Comparison of ENCODE assay signal across 10 cellular contexts in genomic region chr10:32348297-32349198, GRCh38. TPM values are rescaled to one million over a fixed set of nuclear protein-coding genes. Genes with fewer than 3 reads are reported as not detected.
A peak's percentile ranks its signal among the peaks of the same experiment; 100 is the strongest.
DNase-seq lines count a peak whose midpoint lies in the region; ATAC-seq, FAIRE-seq and TF ChIP-seq lines count a peak whose summit lies in the region.
"Had no signal": no experiment of that assay in that cellular context is flagged by ENCODE, and none has a peak within 500 bp of the region (broad histone marks: within the 10 kb centered on the region; RNA-seq: fewer than 3 reads in every experiment).

No MANE protein-coding gene starts in this region.

- peaks cover 81% of the 10 kb centered on the region for H3K4me1 ChIP-seq in left ventricle myocardium inferior
- H3K4me1 ChIP-seq in lower lobe of right lung = peaks cover 71% of the 10 kb centered on the region

- H3K27ac Mint-ChIP-seq in activated T-helper 17 cell treated with anti-CD3 and anti-CD28 coated beads, Interleukin-2, amount 50 U/mL, for 72 hours = peak overlapping the region; percentile 97
- peak overlapping the region; percentile 99 for H3K27ac Mint-ChIP-seq in type B pancreatic cell

- no peak for DNase-seq in left ventricle myocardium inferior
- no peak for DNase-seq in left ventricle myocardium superior
- no peak for DNase-seq in lower lobe of right lung
- no peak for DNase-seq in type B pancreatic cell (ENCODE audit: extremely low spot score, unreplicated experiment)
- DNase-seq in urothelium cell line (ENCODE audit: low spot score) = no peak
- DNase-seq: COR-L47, pancreas had no signal

- H3K4me3 Mint-ChIP-seq in activated T-helper 17 cell treated with anti-CD3 and anti-CD28 coated beads, Interleukin-2, amount 50 U/mL, for 72 hours = peak overlapping the region; percentile 95
- H3K4me3 Mint-ChIP-seq in type B pancreatic cell = peak overlapping the region; percentile 78

- H3K36me3 Mint-ChIP-seq in activated T-helper 17 cell treated with anti-CD3 and anti-CD28 coated beads, Interleukin-2, amount 50 U/mL, for 72 hours (ENCODE audit: low read depth) = peaks cover 47% of the 10 kb centered on the region
- peaks cover 13% of the 10 kb centered on the region for H3K36me3 Mint-ChIP-seq in type B pancreatic cell

- H3K36me3 ChIP-seq in left ventricle myocardium inferior (peaks cover 8% of the 10 kb centered on the region), lower lobe of right lung (peaks cover 11% of the 10 kb centered on the region)
- H3K36me3 ChIP-seq: pancreas had no signal

- H3K27me3 Mint-ChIP-seq in activated T-helper 17 cell treated with anti-CD3 and anti-CD28 coated beads, Interleukin-2, amount 50 U/mL, for 72 hours = no peaks in the 10 kb centered on the region
- no peaks in the 10 kb centered on the region for H3K27me3 Mint-ChIP-seq in type B pancreatic cell

- H3K9me3 ChIP-seq in left ventricle myocardium inferior (replicated peaks) (no peaks in the 10 kb centered on the region), lower lobe of right lung (no peaks in the 10 kb centered on the region)
- H3K9me3 ChIP-seq: pancreas had no signal

- peaks cover 43% of the 10 kb centered on the region for H3K4me1 Mint-ChIP-seq in activated T-helper 17 cell treated with anti-CD3 and anti-CD28 coated beads, Interleukin-2, amount 50 U/mL, for 72 hours
- H3K4me1 Mint-ChIP-seq in type B pancreatic cell (ENCODE audit: unreplicated experiment) = peaks cover 46% of the 10 kb centered on the region

- TF ChIP-seq CTCF in left ventricle myocardium inferior (IDR thresholded peaks at IDR 0.05; ENCODE audit: borderline replicate concordance) (no peak), lower lobe of right lung (IDR thresholded peaks at IDR 0.05) (no peak), type B pancreatic cell (conservative IDR thresholded peaks at IDR 0.05) (no peak)

- peak overlapping the region; percentile 100 for H3K27ac ChIP-seq in left ventricle myocardium inferior (replicated peaks)
- H3K27ac ChIP-seq in lower lobe of right lung = peak overlapping the region; percentile 8

- no peaks in the 10 kb centered on the region for H3K9me3 Mint-ChIP-seq in activated T-helper 17 cell treated with anti-CD3 and anti-CD28 coated beads, Interleukin-2, amount 50 U/mL, for 72 hours
- peaks cover 5% of the 10 kb centered on the region for H3K9me3 Mint-ChIP-seq in type B pancreatic cell

- no peaks in the 10 kb centered on the region for H3K27me3 ChIP-seq in left ventricle myocardium inferior (ENCODE audit: low read depth)
- H3K27me3 ChIP-seq in lower lobe of right lung (ENCODE audit: low read depth) = no peaks in the 10 kb centered on the region
- H3K27me3 ChIP-seq: pancreas had no signal

- ATAC-seq in left ventricle myocardium superior (no peak), lower lobe of right lung (no peak), HG02870 (IDR thresholded peaks at IDR 0.05; ENCODE audit: unreplicated experiment) (no peak), GM21515 (IDR thresholded peaks at IDR 0.05; ENCODE audit: unreplicated experiment) (no peak)
- no peak for ATAC-seq in activated T-helper 17 cell treated with anti-CD3 and anti-CD28 coated beads, Interleukin-2, amount 50 U/mL, for 72 hours (replicated peaks)
- ATAC-seq: pancreas had no signal

- H3K4me3 ChIP-seq in left ventricle myocardium inferior (peak overlapping the region; percentile 95), lower lobe of right lung (no peak overlapping the region)

- FAIRE-seq in urothelium cell line (lab: Jason Lieb, UNC) = no peak
- FAIRE-seq: pancreas had no signal

- intact Hi-C loops in left ventricle myocardium inferior (cut with micrococcal nuclease) (loop anchor here (5.0 kb wide), 1 partner anchor 91 kb away; no protein-coding TSS in a partner anchor), left ventricle myocardium superior (cut with micrococcal nuclease) (loop anchor here (5.0 kb wide), 1 partner anchor 91 kb away; no protein-coding TSS in a partner anchor), lower lobe of right lung (cut with DNase I) (no loop called here)

RNA-seq across cellular contexts. Expression of gene EPC1, which starts 1.6 kb away (rescaled TPM):
- 17.0 TPM for total RNA-seq in left ventricle myocardium inferior
- total RNA-seq in left ventricle myocardium superior = 18.6 TPM
- total RNA-seq in activated T-helper 17 cell treated with anti-CD3 and anti-CD28 coated beads, Interleukin-2, amount 50 U/mL, for 72 hours = 10 to 100 TPM; 36.3 to 40.4 TPM
- 40.3 TPM for total RNA-seq in lower lobe of right lung
- 42.4 and 47.1 TPM in 2 replicates for total RNA-seq in type B pancreatic cell (ENCODE audit: low replicate concordance)
